2 cellular contexts compared by ENCODE assay signal in the genomic region with DNA sequence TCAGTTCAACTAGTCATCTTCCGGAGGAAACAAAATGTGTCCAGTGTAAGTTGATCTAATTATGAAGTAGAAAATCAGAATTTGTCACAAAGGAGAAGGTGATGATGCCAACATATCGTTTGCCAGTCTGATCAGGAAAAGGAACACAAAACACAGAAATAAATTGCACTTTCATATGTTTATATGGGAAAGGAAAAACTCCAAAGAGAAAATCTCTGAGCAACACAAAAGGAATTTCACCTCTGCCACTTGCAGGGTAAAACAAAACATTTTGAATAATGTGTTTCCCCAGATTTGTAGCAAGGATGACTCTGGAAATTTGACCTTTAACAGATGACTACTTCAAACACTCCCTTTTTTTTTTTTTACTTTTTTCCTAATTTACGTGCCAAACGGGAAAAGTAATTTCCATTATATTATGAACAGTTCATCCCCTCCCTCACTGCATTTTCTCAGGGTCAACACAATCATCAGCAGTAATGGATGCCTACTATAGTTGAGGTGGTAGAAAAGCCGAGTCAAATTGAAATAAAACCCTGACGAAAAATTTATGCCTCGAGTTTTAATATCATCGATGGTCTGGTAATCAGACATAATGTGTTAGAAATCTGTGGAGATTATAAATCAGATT.
TF ChIP-seq lines count a peak whose summit lies in the region.

No MANE protein-coding gene starts in this region.

TF ChIP-seq in HCT116, 20 proteins besides CTCF, POLR2A, EP300 and RAD21 (continued from another document):
- TF ChIP-seq EZH2 (IDR thresholded peaks at IDR 0.05) (no peak), ZNF274 (IDR thresholded peaks at IDR 0.05; ENCODE audit: low read depth, low read length) (no peak), YY1 (IDR thresholded peaks at IDR 0.05; ENCODE audit: extremely low read depth, insufficient replicate concordance, low read depth, low read length) (no peak), EGR1 (IDR thresholded peaks at IDR 0.05; ENCODE audit: low read depth) (no peak)

TF ChIP-seq in WTC11, 78 proteins besides CTCF, POLR2A, EP300 and RAD21 (continued from another document):
- TF ChIP-seq, protein P1, sequence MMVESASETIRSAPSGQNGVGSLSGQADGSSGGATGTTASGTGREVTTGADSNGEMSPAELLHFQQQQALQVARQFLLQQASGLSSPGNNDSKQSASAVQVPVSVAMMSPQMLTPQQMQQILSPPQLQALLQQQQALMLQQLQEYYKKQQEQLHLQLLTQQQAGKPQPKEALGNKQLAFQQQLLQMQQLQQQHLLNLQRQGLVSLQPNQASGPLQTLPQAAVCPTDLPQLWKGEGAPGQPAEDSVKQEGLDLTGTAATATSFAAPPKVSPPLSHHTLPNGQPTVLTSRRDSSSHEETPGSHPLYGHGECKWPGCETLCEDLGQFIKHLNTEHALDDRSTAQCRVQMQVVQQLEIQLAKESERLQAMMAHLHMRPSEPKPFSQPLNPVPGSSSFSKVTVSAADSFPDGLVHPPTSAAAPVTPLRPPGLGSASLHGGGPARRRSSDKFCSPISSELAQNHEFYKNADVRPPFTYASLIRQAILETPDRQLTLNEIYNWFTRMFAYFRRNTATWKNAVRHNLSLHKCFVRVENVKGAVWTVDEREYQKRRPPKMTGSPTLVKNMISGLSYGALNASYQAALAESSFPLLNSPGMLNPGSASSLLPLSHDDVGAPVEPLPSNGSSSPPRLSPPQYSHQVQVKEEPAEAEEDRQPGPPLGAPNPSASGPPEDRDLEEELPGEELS (CRISPR knock-in tag; IDR thresholded peaks at IDR 0.05), result no peak
- TF ChIP-seq NR2C2 (CRISPR knock-in tag; IDR thresholded peaks at IDR 0.05), result no peak
- TF ChIP-seq MYBL2 (CRISPR knock-in tag; IDR thresholded peaks at IDR 0.05), result no peak
- TF ChIP-seq IRF2 (CRISPR knock-in tag; IDR thresholded peaks at IDR 0.05; ENCODE audit: borderline replicate concordance, low read depth), result no peak
- TF ChIP-seq RELA (CRISPR knock-in tag; IDR thresholded peaks at IDR 0.05; ENCODE audit: borderline replicate concordance), result no peak
TF ChIP-seq in WTC11: peak in this region for 0.
